In the genomic region with DNA sequence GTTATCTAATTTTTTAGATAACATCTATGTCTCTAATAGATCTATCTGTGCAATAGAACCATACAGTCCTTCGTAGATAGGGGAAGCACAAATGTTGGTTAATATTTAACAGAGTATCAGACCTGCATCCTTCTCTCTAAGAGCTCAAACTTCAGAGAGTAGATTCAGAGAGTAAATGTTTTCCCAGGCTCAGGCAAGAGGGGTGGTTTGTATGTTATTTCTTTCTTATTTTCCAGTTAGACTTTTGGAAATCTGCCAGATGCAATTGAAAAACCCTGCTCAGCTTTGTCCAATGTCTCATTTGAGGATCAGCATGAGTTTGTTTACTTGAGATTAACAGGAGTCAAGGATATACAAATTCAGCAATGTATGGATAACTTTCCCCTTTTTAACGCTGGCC, we compare ENCODE assay signal across 29 cellular contexts.
A peak's percentile ranks its signal among the peaks of the same experiment; 100 is the strongest.
DNase-seq lines count a peak whose midpoint lies in the region; ATAC-seq lines count a peak whose summit lies in the region.
"Had no signal": no experiment of that assay in that cellular context is flagged by ENCODE, and none has a peak within 500 bp of the region (broad histone marks: within the 10 kb centered on the region; RNA-seq: fewer than 3 reads in every experiment).

No MANE protein-coding gene starts in this region.

- intact Hi-C loops in left colon (cut with DNase I, micrococcal nuclease), result no loop called here

- DNase-seq in DMS79 treated with DMSO at 0.1 percent for 48 hours (lab: John Stamatoyannopoulos, UW) (peak; percentile 27), DMS79 (lab: John Stamatoyannopoulos, UW) (no peak), NCI-H526 treated with DMSO at 0.1 percent for 48 hours (lab: John Stamatoyannopoulos, UW) (peak; percentile 35), left colon (no peak), renal cortical epithelial cell (ENCODE audit: low read depth) (peak; percentile 68), NCI-H2107 (lab: John Stamatoyannopoulos, UW) (no peak), ACHN (no peak), NOMO-1 treated with DMSO at 0.1 percent for 48 hours (lab: John Stamatoyannopoulos, UW; ENCODE audit: unreplicated experiment) (no peak)
- DNase-seq: 8988T; activated CD4-positive, CD25-positive, alpha-beta regulatory T cell; activated CD8-positive, alpha-beta memory T cell treated with anti-CD3 and anti-CD28 coated beads, Interleukin-2, amount 10 ng/mL, durations not matched to agents 7 days and 5 days; activated naive CD8-positive, alpha-beta T cell treated with anti-CD3 and anti-CD28 coated beads, Interleukin-2, amount 50 U/mL, for 24 hours; activated T-cell treated with anti-CD3 and anti-CD28 coated beads, Interleukin-2, amount 50 U/mL, for 48 hours; caudate nucleus; DND-41; foreskin fibroblast; GOT3; heart right ventricle; HFFc6; left cardiac atrium; NCI-H1092 treated with DMSO at 0.1 percent for 48 hours; NCI-H2029 treated with DMSO at 0.1 percent for 48 hours; NK-92 treated with Interleukin-12 subunit alpha and Interleukin-12 subunit beta, amount 100 ng/mL, for 24 hours; PC-3; posterior cingulate gyrus; right cardiac atrium; stimulated activated CD8-positive, alpha-beta memory T cell treated with anti-CD3 and anti-CD28 coated beads, Interleukin-4, amount 100 ng/mL, for 48 hours; stomach had no signal

- in situ Hi-C loops in ACHN (cut with HindIII; ENCODE audit: low pct_ligation_motif_present, low pct_unique_long_range_greater_than_20kb, low sequenced_read_pairs), result no loop called here

- peak; percentile 69 for ATAC-seq in left colon
- ATAC-seq: activated CD8-positive, alpha-beta memory T cell treated with anti-CD3 and anti-CD28 coated beads, Interleukin-2, amount 10 ng/mL, durations not matched to agents 7 days and 5 days; activated naive CD8-positive, alpha-beta T cell treated with anti-CD3 and anti-CD28 coated beads, Interleukin-2, amount 50 U/mL, for 24 hours; K562; left cardiac atrium; PC-3; right cardiac atrium had no signal

Comparison
In these comparisons a context has a peak if more than half of its experiments do, and no peak if none do; other contexts are left out.
1. DNase-seq: peak in DMS79 treated with DMSO at 0.1 percent for 48 hours (single experiment), NCI-H526 treated with DMSO at 0.1 percent for 48 hours (single experiment) and renal cortical epithelial cell (single experiment); none in DMS79 (single experiment), left colon (0 of 2), NCI-H2107 (single experiment), ACHN (single experiment) and NOMO-1 treated with DMSO at 0.1 percent for 48 hours (single experiment).